In the genomic region with DNA sequence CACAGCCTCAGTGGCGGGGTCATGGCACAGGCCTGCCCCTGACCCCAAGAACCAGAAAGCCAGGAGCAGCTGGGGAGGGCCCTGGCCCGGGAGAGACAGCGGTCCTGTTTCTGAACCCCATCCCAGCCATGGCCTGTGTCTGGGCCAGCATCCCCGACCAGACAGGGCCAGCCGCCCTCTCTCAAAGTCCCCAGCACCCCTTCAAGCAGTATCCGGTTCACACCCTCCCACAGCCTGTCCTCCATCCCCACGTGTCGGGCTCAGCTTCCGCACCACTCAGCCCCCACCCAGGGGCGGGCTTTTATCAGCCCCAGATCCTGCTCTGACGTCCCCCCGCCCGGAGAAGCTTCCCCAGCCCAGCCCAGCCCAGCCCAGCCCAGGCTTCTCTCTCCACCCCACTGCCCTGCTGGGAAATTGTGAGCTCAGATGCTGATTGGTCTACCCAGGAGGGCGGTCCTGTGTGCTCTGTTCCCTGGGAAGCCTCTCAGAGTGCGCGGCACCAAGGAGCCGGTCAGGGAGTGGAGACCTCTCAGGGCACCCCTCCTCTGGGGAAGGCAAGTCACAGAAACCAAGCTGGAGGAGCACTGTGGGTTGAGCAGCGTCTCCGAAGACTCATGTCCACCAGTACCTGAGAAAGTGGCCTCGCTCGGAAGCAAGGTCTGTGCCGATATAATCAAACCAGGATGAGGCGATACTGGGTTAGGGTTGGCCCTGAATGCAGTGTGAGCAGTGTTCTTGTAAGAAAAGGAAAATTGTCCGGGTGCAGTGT, we compare ENCODE assay signal across 8 cellular contexts. TPM values are rescaled to one million over a fixed set of nuclear protein-coding genes. Genes with fewer than 3 reads are reported as not detected.
A peak's percentile ranks its signal among the peaks of the same experiment; 100 is the strongest.
DNase-seq lines count a peak whose midpoint lies in the region; ATAC-seq and TF ChIP-seq lines count a peak whose summit lies in the region.

No MANE protein-coding gene starts in this region.

- intact Hi-C loops in lower lobe of right lung (cut with DNase I): loop anchor here (5.0 kb wide), 1 partner anchor 183 kb away; no protein-coding TSS in a partner anchor

- ATAC-seq in GM19351 (IDR thresholded peaks at IDR 0.05; ENCODE audit: unreplicated experiment): peak; percentile 48
- peak; percentile 84 to 87 for ATAC-seq in lower lobe of right lung
- no peak for ATAC-seq in GM21526 (IDR thresholded peaks at IDR 0.05; ENCODE audit: low FRiP score, unreplicated experiment)

- H3K27me3 ChIP-seq in ACC112 (ENCODE audit: insufficient read depth, low read length): no peaks in the 10 kb centered on the region
- H3K27me3 ChIP-seq in lower lobe of right lung (ENCODE audit: low read depth): no peaks in the 10 kb centered on the region

- no peaks in the 10 kb centered on the region for H3K36me3 ChIP-seq in ACC112 (ENCODE audit: insufficient read depth, low read length)
- H3K36me3 ChIP-seq in lower lobe of right lung: no peaks in the 10 kb centered on the region

- peak; percentile 88 for DNase-seq in NCI-H2196 (lab: John Stamatoyannopoulos, UW; ENCODE audit: unreplicated experiment)
- DNase-seq in activated CD8-positive, alpha-beta memory T cell treated with anti-CD3 and anti-CD28 coated beads for 1 hour (ENCODE audit: extremely low read depth in 1 of 2, low read depth in 1 of 2): peak; percentile 33 to 64
- DNase-seq in effector CD8-positive, alpha-beta T cell (lab: John Stamatoyannopoulos, UW): peak; percentile 60
- DNase-seq in lower lobe of right lung: peak; percentile 92
- DNase-seq in stimulated activated CD4-positive, alpha-beta T cell treated with anti-CD3 and anti-CD28 coated beads, TNF-alpha, amount 100 ng/mL, for 24 hours (ENCODE audit: low read depth in 3 of 3): peak; percentile 61 to 90 (median 66)

- peak overlapping the region; percentile 76 for H3K4me3 ChIP-seq in ACC112 (ENCODE audit: low read depth, low read length)
- H3K4me3 ChIP-seq in lower lobe of right lung: peak overlapping the region; percentile 59

- peak overlapping the region; percentile 53; the same call in 1 of the 2 replicates for H3K27ac ChIP-seq in ACC112 (ENCODE audit: low read depth, low read length)
- H3K27ac ChIP-seq in lower lobe of right lung: peak overlapping the region; percentile 88

- TF ChIP-seq CTCF in lower lobe of right lung (IDR thresholded peaks at IDR 0.05): no peak

- peaks cover 4% of the 10 kb centered on the region for H3K79me2 ChIP-seq in ACC112 (ENCODE audit: control insufficient read depth, insufficient read depth, low read length, unreplicated experiment)

- H3K9me3 ChIP-seq in lower lobe of right lung: no peaks in the 10 kb centered on the region

- H3K4me1 ChIP-seq in ACC112 (ENCODE audit: control insufficient read depth, insufficient read depth, low read length, unreplicated experiment) (peaks cover 10% of the 10 kb centered on the region), lower lobe of right lung (peaks cover 50% of the 10 kb centered on the region)

- H2AFZ ChIP-seq in ACC112 (ENCODE audit: low read length, unreplicated experiment): no peak overlapping the region

RNA-seq across cellular contexts. Expression of gene FAAP20, which starts 4.7 kb away (rescaled TPM):
- 50.9 TPM for total RNA-seq in lower lobe of right lung

RNA-seq across cellular contexts. Expression of gene SKI, which starts 28.9 kb away (rescaled TPM):
- 90.0 TPM for total RNA-seq in lower lobe of right lung
